ENCODE assay signal across 8 cellular contexts in genomic region chr17:7313028-7313889, GRCh38. TPM values are rescaled to one million over a fixed set of nuclear protein-coding genes. Genes with fewer than 3 reads are reported as not detected.
DNase-seq lines count a peak whose midpoint lies in the region; ATAC-seq and TF ChIP-seq lines count a peak whose summit lies in the region.

No MANE protein-coding gene starts in this region.

- DNase-seq in Caco-2: no peak
- DNase-seq in activated naive CD4-positive, alpha-beta T cell treated with anti-CD3 and anti-CD28 coated beads, Interleukin-2, amount 50 U/mL, for 72 hours (ENCODE audit: low spot score in 2 of 2): peak in 1 of 2 donors; percentile 42
- no peak for DNase-seq in NCI-H2227 (lab: John Stamatoyannopoulos, UW; ENCODE audit: unreplicated experiment)
- no peak for DNase-seq in NCI-H524 (lab: John Stamatoyannopoulos, UW)

- peaks cover 23% of the 10 kb centered on the region for H3K4me1 Mint-ChIP-seq in Caco-2 (ENCODE audit: low read depth, unreplicated experiment)

- POLR2A ChIA-PET in Caco-2 (lab: Charles Lee): interaction anchor here (1.0 to 1.1 kb wide), 2 partner anchors 16 to 30 kb away, joined by 3 to 7 read pairs; partner anchors contain the start of gene NEURL4

- peaks cover 4% of the 10 kb centered on the region; the same call in 1 of the 2 replicates for H3K4me1 ChIP-seq in Caco-2
- peaks cover 18% of the 10 kb centered on the region for H3K4me1 ChIP-seq in HUES6 (ENCODE audit: control insufficient read depth, insufficient read depth, low read length)
- peaks cover 34% of the 10 kb centered on the region for H3K4me1 ChIP-seq in mesodermal cell (ENCODE audit: control insufficient read depth, insufficient read depth, low read length, poor library complexity, severe bottlenecking)

- no peak overlapping the region; the same call in 1 of the 2 replicates for H3K4me3 ChIP-seq in Caco-2 (ENCODE audit: low read depth, low read length)
- H3K4me3 ChIP-seq in HUES6 (ENCODE audit: low read depth, low read length): peak overlapping the region; percentile 90
- no peak overlapping the region for H3K4me3 ChIP-seq in mesodermal cell (ENCODE audit: extremely low read depth, insufficient read depth, low read length, poor library complexity, severe bottlenecking)

- H3K27ac ChIP-seq in HUES6 (ENCODE audit: low read depth, low read length) (no peak overlapping the region), mesodermal cell (ENCODE audit: low read depth, low read length, severe bottlenecking) (peak overlapping the region; percentile 67)

- peak overlapping the region; percentile 82 for H3K4me3 Mint-ChIP-seq in Caco-2 (ENCODE audit: unreplicated experiment)

- H3K27me3 Mint-ChIP-seq in Caco-2 (ENCODE audit: insufficient read depth, unreplicated experiment): no peaks in the 10 kb centered on the region

- ATAC-seq in activated naive CD4-positive, alpha-beta T cell treated with anti-CD3 and anti-CD28 coated beads, Interleukin-2, amount 50 U/mL, for 72 hours: no peak
- ATAC-seq in HG03378 (IDR thresholded peaks at IDR 0.05; ENCODE audit: unreplicated experiment) (no peak), HG02870 (IDR thresholded peaks at IDR 0.05; ENCODE audit: unreplicated experiment) (no peak)

- peak in 1 of 2 experiments; percentile 4 for TF ChIP-seq CTCF in Caco-2 (IDR thresholded peaks at IDR 0.05; ENCODE audit: insufficient read depth in 1 of 2, low read depth in 1 of 2, low read length in 1 of 2, severe bottlenecking in 1 of 2, unreplicated experiment in 1 of 2)

- BruUV-seq in Caco-2 (replicated peaks; lab: Mats Ljungman, UMichigan): no TSS peak

- peak overlapping the region; percentile 84 for H3K9ac ChIP-seq in HUES6 (ENCODE audit: low read length)

- CTCF ChIA-PET in Caco-2 (lab: Charles Lee): interaction anchor here (0.9 kb wide), 1 partner anchor 17 kb away, joined by 3 read pairs; no protein-coding TSS in a partner anchor

- peaks cover 5% of the 10 kb centered on the region for H3K36me3 ChIP-seq in Caco-2 (ENCODE audit: control insufficient read depth, insufficient read depth, low read length)
- peaks cover 79% of the 10 kb centered on the region for H3K36me3 ChIP-seq in HUES6 (ENCODE audit: control insufficient read depth, insufficient read depth, low read length)
- peaks cover 74% of the 10 kb centered on the region for H3K36me3 ChIP-seq in mesodermal cell (ENCODE audit: control insufficient read depth, insufficient read depth, low read length)

- no peaks in the 10 kb centered on the region for H3K27me3 ChIP-seq in Caco-2 (replicated peaks; ENCODE audit: control insufficient read depth, insufficient read depth, low read length)
- no peaks in the 10 kb centered on the region for H3K27me3 ChIP-seq in HUES6 (ENCODE audit: control insufficient read depth, insufficient read depth, low read length)

- WGBS in mesodermal cell (ENCODE audit: insufficient coverage in 2 of 2), 2 experiments: 91 to 95% methylated on average over 6 to 7 of the region's 7 CpGs

- peak overlapping the region; percentile 21 for H3K27ac Mint-ChIP-seq in Caco-2 (ENCODE audit: unreplicated experiment)
- H3K27ac Mint-ChIP-seq in activated naive CD4-positive, alpha-beta T cell treated with anti-CD3 and anti-CD28 coated beads, Interleukin-2, amount 50 U/mL, for 72 hours: peak overlapping the region; percentile 95 to 98

- peaks cover 66% of the 10 kb centered on the region for H3K36me3 Mint-ChIP-seq in Caco-2 (ENCODE audit: insufficient read depth, unreplicated experiment)
- peaks cover 44 to 52% of the 10 kb centered on the region in 2 donors for H3K36me3 Mint-ChIP-seq in activated naive CD4-positive, alpha-beta T cell treated with anti-CD3 and anti-CD28 coated beads, Interleukin-2, amount 50 U/mL, for 72 hours

- no peaks in the 10 kb centered on the region for H3K9me3 Mint-ChIP-seq in Caco-2 (ENCODE audit: unreplicated experiment)
- no peaks in the 10 kb centered on the region for H3K9me3 Mint-ChIP-seq in activated naive CD4-positive, alpha-beta T cell treated with anti-CD3 and anti-CD28 coated beads, Interleukin-2, amount 50 U/mL, for 72 hours

- H3K9me3 ChIP-seq in Caco-2 (no peaks in the 10 kb centered on the region), HUES6 (ENCODE audit: control insufficient read depth, insufficient read depth, low read depth, low read length) (no peaks in the 10 kb centered on the region), mesodermal cell (ENCODE audit: control insufficient read depth, low read length) (no peaks in the 10 kb centered on the region)

- intact Hi-C loops in Caco-2 (cut with micrococcal nuclease; ENCODE audit: unreplicated experiment): no loop called here

RNA-seq across cellular contexts. Expression of gene GPS2, which starts 1.9 kb away (rescaled TPM):
- total RNA-seq in Caco-2 (2022): 36.0 and 39.2 TPM in 2 replicates
- 10 to 100 TPM; 36.3 to 48.6 TPM for total RNA-seq in activated naive CD4-positive, alpha-beta T cell treated with anti-CD3 and anti-CD28 coated beads, Interleukin-2, amount 50 U/mL, for 72 hours
- polyA plus RNA-seq in mesodermal cell (2013, experiment 1 of 2): 42.5 TPM
- polyA plus RNA-seq in mesodermal cell (2013, experiment 2 of 2): 44.6 TPM

RNA-seq across cellular contexts. Expression of gene EIF5A, which starts 5.8 kb away (rescaled TPM):
- 345 and 388 TPM in 2 replicates for total RNA-seq in Caco-2 (2022)
- total RNA-seq in activated naive CD4-positive, alpha-beta T cell treated with anti-CD3 and anti-CD28 coated beads, Interleukin-2, amount 50 U/mL, for 72 hours: 100 to 1,000 TPM; 493 to 836 TPM
- polyA plus RNA-seq in mesodermal cell (2013, experiment 1 of 2): 680 TPM
- polyA plus RNA-seq in mesodermal cell (2013, experiment 2 of 2): 593 TPM

RNA-seq across cellular contexts. Expression of gene NEURL4, which starts 15.9 kb away (rescaled TPM):
- total RNA-seq in Caco-2 (2022): 29.5 and 31.1 TPM in 2 replicates
- total RNA-seq in activated naive CD4-positive, alpha-beta T cell treated with anti-CD3 and anti-CD28 coated beads, Interleukin-2, amount 50 U/mL, for 72 hours: 10 to 100 TPM; 24.8 to 32.7 TPM
- polyA plus RNA-seq in mesodermal cell (2013, experiment 1 of 2): 22.1 TPM
- 17.0 TPM for polyA plus RNA-seq in mesodermal cell (2013, experiment 2 of 2)

RNA-seq across cellular contexts. Expression of gene YBX2, which starts 18.8 kb away (rescaled TPM):
- total RNA-seq in Caco-2 (2022): 21.1 and 27.6 TPM in 2 replicates
- 1 to 10 TPM in 1 of 2 donors, under 1 TPM in 1; 0.18 to 1.7 TPM for total RNA-seq in activated naive CD4-positive, alpha-beta T cell treated with anti-CD3 and anti-CD28 coated beads, Interleukin-2, amount 50 U/mL, for 72 hours
- 2.2 TPM for polyA plus RNA-seq in mesodermal cell (2013, experiment 1 of 2)
- polyA plus RNA-seq in mesodermal cell (2013, experiment 2 of 2): 2.4 TPM

RNA-seq across cellular contexts. Expression of gene ACAP1, which starts 23.1 kb away (rescaled TPM):
- 1.6 TPM in 1 of 2 replicates, not detected in the other for total RNA-seq in Caco-2 (2022)
- 100 to 1,000 TPM; 400 to 610 TPM for total RNA-seq in activated naive CD4-positive, alpha-beta T cell treated with anti-CD3 and anti-CD28 coated beads, Interleukin-2, amount 50 U/mL, for 72 hours
- 5.0 TPM for polyA plus RNA-seq in mesodermal cell (2013, experiment 1 of 2)
- polyA plus RNA-seq in mesodermal cell (2013, experiment 2 of 2): 1.9 TPM
